Comparison of ENCODE assay signal across 8 cellular contexts in genomic region chr13:22278336-22278929, GRCh38.
A peak's percentile ranks its signal among the peaks of the same experiment; 100 is the strongest.
DNase-seq lines count a peak whose midpoint lies in the region; ATAC-seq and TF ChIP-seq lines count a peak whose summit lies in the region.

No MANE protein-coding gene starts in this region.

- H3K9me3 Mint-ChIP-seq in memory B cell, result no peaks in the 10 kb centered on the region

- H3K27me3 Mint-ChIP-seq in memory B cell, result no peaks in the 10 kb centered on the region

- H3K9me3 ChIP-seq in body of pancreas, result no peaks in the 10 kb centered on the region

- H3K4me3 Mint-ChIP-seq in memory B cell, result no peak overlapping the region

- no peaks in the 10 kb centered on the region for H3K79me2 ChIP-seq in KMS-11 (ENCODE audit: insufficient read depth, low read depth)

- no peaks in the 10 kb centered on the region for H3K36me3 ChIP-seq in KMS-11 (ENCODE audit: insufficient read depth)
- no peaks in the 10 kb centered on the region for H3K36me3 ChIP-seq in body of pancreas (replicated peaks in 1 of 2; ENCODE audit: insufficient read depth in 1 of 2, low read depth in 2 of 2)

- TF ChIP-seq POLR2A in body of pancreas (IDR thresholded peaks at IDR 0.05), result no peak

- H3K4me3 ChIP-seq in KMS-11 (IDR thresholded peaks at IDR 0.05; ENCODE audit: insufficient read depth, low read depth, low read length), result no peak overlapping the region
- no peak overlapping the region for H3K4me3 ChIP-seq in body of pancreas

- peak; percentile 82 for ATAC-seq in GM18867 (IDR thresholded peaks at IDR 0.05; ENCODE audit: unreplicated experiment)
- peak; percentile 45 for ATAC-seq in body of pancreas
- ATAC-seq in memory B cell (ENCODE audit: low read depth), result peak; percentile 63

- no peaks in the 10 kb centered on the region for H4K20me1 ChIP-seq in KMS-11 (ENCODE audit: insufficient read depth)

- H3K4me1 Mint-ChIP-seq in memory B cell, result no peaks in the 10 kb centered on the region

- H3K27me3 ChIP-seq in KMS-11 (ENCODE audit: insufficient read depth, low read depth) (no peaks in the 10 kb centered on the region), body of pancreas (no peaks in the 10 kb centered on the region)

- no peak overlapping the region for H2AFZ ChIP-seq in KMS-11 (ENCODE audit: low read depth)

- H3K27ac Mint-ChIP-seq in memory B cell, result no peak overlapping the region

- 25 to 36% methylated on average over 5 of the region's 5 CpGs for WGBS in body of pancreas, 2 donors

- TF ChIP-seq CTCF in KMS-11 (conservative IDR thresholded peaks at IDR 0.05; ENCODE audit: low read depth, low read length), result 0 out of 2 replicates have a peak, but pooled peaks have one; percentile 42
- peak in 6 of 7 experiments; percentile 39 to 68 (median 61) for TF ChIP-seq CTCF in body of pancreas (IDR thresholded peaks at IDR 0.05)

- intact Hi-C loops in body of pancreas (cut with DNase I), result no loop called here

- DNase-seq in AML-193 (lab: John Stamatoyannopoulos, UW) (peak; percentile 34 to 38), T-helper 22 cell (ENCODE audit: low read depth) (peak; percentile 8), body of pancreas (peak; percentile 65 to 80 (median 76)), memory B cell (ENCODE audit: low spot score in 2 of 2) (peak; percentile 51 to 53), GF-D8 (lab: John Stamatoyannopoulos, UW) (no peak)
- DNase-seq in stimulated activated CD8-positive, alpha-beta memory T cell treated with anti-CD3 and anti-CD28 coated beads, Interleukin-4, amount 100 ng/mL, for 4 hours (ENCODE audit: low read depth in 2 of 2, low spot score in 1 of 2), result peak; percentile 32 to 49

- no peaks in the 10 kb centered on the region for H3K4me1 ChIP-seq in KMS-11 (ENCODE audit: low read depth, poor library complexity, severe bottlenecking)
- H3K4me1 ChIP-seq in body of pancreas, result no peaks in the 10 kb centered on the region

- no peak overlapping the region for H3K4me2 ChIP-seq in KMS-11

- no peak overlapping the region for H3K27ac ChIP-seq in KMS-11
- H3K27ac ChIP-seq in body of pancreas, result no peak overlapping the region

- no peak overlapping the region for H3K9ac ChIP-seq in KMS-11

- H3K36me3 Mint-ChIP-seq in memory B cell, result no peaks in the 10 kb centered on the region
